ENCODE assay signal across 1 cellular context in genomic region chr12:4223273-4223855, GRCh38.
TF ChIP-seq lines count a peak whose summit lies in the region.

No MANE protein-coding gene starts in this region.

TF ChIP-seq in H1, 55 proteins besides CTCF, POLR2A, EP300 and RAD21 (continued from another document):
- TF ChIP-seq CHD7 (IDR thresholded peaks at IDR 0.05; ENCODE audit: insufficient replicate concordance, low read length) = no peak
- no peak for TF ChIP-seq BCL11A (IDR thresholded peaks at IDR 0.05; ENCODE audit: low read depth in 2 of 2, low read length in 2 of 2)
- TF ChIP-seq JUN (IDR thresholded peaks at IDR 0.05; ENCODE audit: low read depth, low read length) = no peak
- no peak for TF ChIP-seq TBP (IDR thresholded peaks at IDR 0.05; ENCODE audit: low read depth, low read length)
- no peak for TF ChIP-seq FOSL1 (IDR thresholded peaks at IDR 0.05; ENCODE audit: insufficient read depth, low read depth, low read length)
- TF ChIP-seq RNF2 (IDR thresholded peaks at IDR 0.05; ENCODE audit: borderline replicate concordance, low read depth, low read length, missing control alignments, poor library complexity, severe bottlenecking) = no peak
- TF ChIP-seq BACH1 (IDR thresholded peaks at IDR 0.05; ENCODE audit: low read length) = no peak
- no peak for TF ChIP-seq SP2 (IDR thresholded peaks at IDR 0.05; ENCODE audit: low read length)
- TF ChIP-seq PHF8 (conservative IDR thresholded peaks at IDR 0.05; ENCODE audit: low read depth, low read length) = no peak
- no peak for TF ChIP-seq ZNF274 (IDR thresholded peaks at IDR 0.05; ENCODE audit: borderline replicate concordance, extremely low read depth, low read length)
- TF ChIP-seq JUND (IDR thresholded peaks at IDR 0.05; ENCODE audit: low read length) = no peak
- no peak for TF ChIP-seq CTBP2 (IDR thresholded peaks at IDR 0.05; ENCODE audit: borderline replicate concordance, insufficient read depth, insufficient read length, low read length)
- no peak for TF ChIP-seq SIRT6 (IDR thresholded peaks at IDR 0.05; ENCODE audit: low read length)
- TF ChIP-seq SIN3A (conservative IDR thresholded peaks at IDR 0.05 in 1 of 2, IDR thresholded peaks at IDR 0.05 in 1 of 2; ENCODE audit: low read depth in 1 of 2, low read length in 2 of 2) = no peak
TF ChIP-seq in H1: peak in this region for 0.
